ENCODE assay signal across 7 cellular contexts in the genomic region with DNA sequence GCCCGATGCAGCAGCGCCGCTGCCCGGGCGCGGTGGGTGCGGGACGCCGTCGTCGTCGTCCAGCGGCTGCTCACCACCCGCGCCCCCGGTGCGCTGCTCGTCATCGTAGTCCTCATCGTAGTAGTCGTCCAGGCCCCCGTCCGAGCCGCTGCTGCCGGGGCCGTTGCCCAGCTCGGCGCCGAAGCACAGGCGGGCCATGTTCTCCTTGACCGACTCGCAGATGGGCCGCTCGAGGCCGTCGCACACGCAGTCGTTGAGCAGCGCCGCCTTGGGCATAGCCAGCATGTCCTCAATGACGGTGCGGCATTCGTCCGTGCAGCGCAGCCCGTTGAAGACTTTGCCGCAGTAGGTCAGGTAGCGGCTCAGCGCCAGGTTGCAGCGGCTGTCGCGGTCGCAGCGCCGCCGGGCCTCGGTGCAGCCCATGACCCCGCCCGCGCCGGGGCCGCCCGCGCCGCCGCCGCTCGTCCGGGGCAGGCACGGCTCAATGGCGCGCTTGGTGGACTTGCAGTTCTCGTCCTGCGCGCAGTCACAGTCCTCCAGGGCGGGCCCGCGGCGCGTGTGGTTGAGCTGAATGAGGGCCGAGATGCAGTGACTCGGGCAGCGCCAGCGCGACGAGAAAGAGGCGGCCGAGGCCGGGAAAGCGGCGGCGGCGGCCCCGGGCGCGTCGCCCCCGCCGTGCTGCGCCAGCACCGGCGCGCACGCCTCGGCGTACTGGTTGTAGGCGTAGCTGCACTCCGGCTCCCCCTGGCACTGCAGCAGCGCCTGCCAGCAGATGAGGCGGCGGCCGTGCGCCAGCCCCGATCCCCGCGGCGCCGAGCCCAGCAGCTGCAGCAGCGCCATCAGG. TPM values are rescaled to one million over a fixed set of nuclear protein-coding genes. Genes with fewer than 3 reads are reported as not detected.
DNase-seq lines count a peak whose midpoint lies in the region; ATAC-seq and TF ChIP-seq lines count a peak whose summit lies in the region.

No MANE protein-coding gene starts in this region.

- ATAC-seq in GM18502 (IDR thresholded peaks at IDR 0.05; ENCODE audit: poor library complexity, unreplicated experiment) (peak; percentile 45), HG02885 (IDR thresholded peaks at IDR 0.05; ENCODE audit: poor library complexity, unreplicated experiment) (peak; percentile 58)

- H3K36me3 ChIP-seq in esophagus muscularis mucosa (no peaks in the 10 kb centered on the region), muscle layer of duodenum (ENCODE audit: control insufficient read depth in 1 of 2, insufficient read depth in 2 of 2, low read length in 2 of 2) (no peaks in the 10 kb centered on the region)

- H3K27me3 ChIP-seq in esophagus muscularis mucosa, result no peaks in the 10 kb centered on the region
- peaks cover 4% of the 10 kb centered on the region for H3K27me3 ChIP-seq in muscle layer of duodenum (ENCODE audit: low read depth, low read length)

- TF ChIP-seq EP300 in esophagus muscularis mucosa (IDR thresholded peaks at IDR 0.05), result no peak

- H3K9me3 ChIP-seq in esophagus muscularis mucosa, result no peaks in the 10 kb centered on the region
- H3K9me3 ChIP-seq in muscle layer of duodenum (ENCODE audit: control insufficient read depth in 1 of 2, low read length in 2 of 2), result no peaks in the 10 kb centered on the region

- H3K4me1 ChIP-seq in esophagus muscularis mucosa (peaks cover 19 to 47% (median 42%) of the 10 kb centered on the region in 4 donors), muscle layer of duodenum (ENCODE audit: control insufficient read depth in 1 of 2, insufficient read depth in 2 of 2, low read length in 2 of 2) (peaks cover 0 to 15% of the 10 kb centered on the region in 2 donors)

- H3K4me3 ChIP-seq in esophagus muscularis mucosa (peak overlapping the region; percentile 80 to 91 (median 90)), muscle layer of duodenum (ENCODE audit: low read depth in 1 of 2, low read length in 2 of 2) (peak overlapping the region; percentile 47 to 88)

- TF ChIP-seq CTCF in esophagus muscularis mucosa (IDR thresholded peaks at IDR 0.05), result peak; percentile 17 to 40 (median 32)

- 0% methylated on average over 8 of the region's 119 CpGs for WGBS in esophagus muscularis mucosa

- TF ChIP-seq POLR2A in esophagus muscularis mucosa (IDR thresholded peaks at IDR 0.05; ENCODE audit: low read depth), result no peak

- DNase-seq in NCI-H748 treated with DMSO at 0.1 percent for 48 hours (lab: John Stamatoyannopoulos, UW) (peak; percentile 34), esophagus muscularis mucosa (ENCODE audit: extremely low spot score) (no peak)
- DNase-seq in activated T-cell treated with anti-CD3 and anti-CD28 coated beads, Interleukin-2, amount 50 U/mL, for 48 hours, result peak; percentile 68 to 74
- DNase-seq in stimulated activated CD8-positive, alpha-beta memory T cell treated with anti-CD3 and anti-CD28 coated beads, Interleukin-7, amount 100 ng/mL, for 4 hours (ENCODE audit: low read depth in 2 of 2), result peak; percentile 11 to 67

- intact Hi-C loops in esophagus muscularis mucosa (cut with DNase I), result no loop called here

- peak overlapping the region; percentile 89 to 96 (median 94) for H3K27ac ChIP-seq in esophagus muscularis mucosa (replicated peaks in 1 of 4)
- H3K27ac ChIP-seq in muscle layer of duodenum (ENCODE audit: low read length), result no peak overlapping the region

RNA-seq across cellular contexts. Expression of gene GAS1, which starts 1.2 kb away (rescaled TPM):
- 100 to 1,000 TPM in 2 of 4 donors, 10 to 100 TPM in 2; 47.4 to 152 (median 86.5) TPM for total RNA-seq in esophagus muscularis mucosa
